14 cellular contexts compared by ENCODE assay signal in genomic region chr6:68718379-68719073, GRCh38.
DNase-seq lines count a peak whose midpoint lies in the region; ATAC-seq and TF ChIP-seq lines count a peak whose summit lies in the region.
"Had no signal": no experiment of that assay in that cellular context is flagged by ENCODE, and none has a peak within 500 bp of the region (broad histone marks: within the 10 kb centered on the region; RNA-seq: fewer than 3 reads in every experiment).

No MANE protein-coding gene starts in this region.

- no peak for ATAC-seq in activated CD4-positive, CD25-positive, alpha-beta regulatory T cell treated with anti-CD3 and anti-CD28 coated beads, Interleukin-2, amount 50 U/mL, for 24 hours
- ATAC-seq in HG03025 (IDR thresholded peaks at IDR 0.05; ENCODE audit: low FRiP score, unreplicated experiment): no peak
- ATAC-seq: activated T-cell treated with anti-CD3 and anti-CD28 coated beads, Interleukin-2, amount 50 U/mL, for 72 hours; lower lobe of right lung had no signal

- H3K27me3 ChIP-seq in ACC112 (ENCODE audit: insufficient read depth, low read length) (no peaks in the 10 kb centered on the region), MM.1S (replicated peaks; ENCODE audit: insufficient read depth, low read length) (no peaks in the 10 kb centered on the region)

- no peaks in the 10 kb centered on the region for H3K9me2 ChIP-seq in MM.1S (replicated peaks; ENCODE audit: insufficient read depth, low read length)

- H3K4me3 ChIP-seq in ACC112 (ENCODE audit: low read depth, low read length): peak overlapping the region; percentile 44; the same call in 1 of the 2 replicates
- no peak overlapping the region for H3K4me3 ChIP-seq in fibroblast of villous mesenchyme (ENCODE audit: low read depth, low read length)
- H3K4me3 ChIP-seq in MM.1S (ENCODE audit: low read length): no peak overlapping the region
- H3K4me3 ChIP-seq: lower lobe of right lung had no signal

- DNase-seq in NCI-H1105 treated with DMSO at 0.1 percent for 48 hours (lab: John Stamatoyannopoulos, UW) (peak; percentile 99), SHP77 treated with DMSO at 0.1 percent for 48 hours (lab: John Stamatoyannopoulos, UW) (peak; percentile 68), fibroblast of villous mesenchyme (ENCODE audit: low read depth) (peak; percentile 2), MM.1S (no peak), NCI-H2196 (lab: John Stamatoyannopoulos, UW; ENCODE audit: unreplicated experiment) (no peak)
- DNase-seq: activated T-cell treated with anti-CD3 and anti-CD28 coated beads, Interleukin-2, amount 50 U/mL, for 72 hours; central memory CD4-positive, alpha-beta T cell; lower lobe of right lung; NCI-H187 had no signal

- H3K27ac ChIP-seq in ACC112 (ENCODE audit: low read depth, low read length) (peak overlapping the region; percentile 99), MM.1S (ENCODE audit: low read length) (no peak overlapping the region)
- H3K27ac ChIP-seq: lower lobe of right lung, parathyroid adenoma, VCaP had no signal

- H4K20me1 ChIP-seq in MM.1S (ENCODE audit: insufficient read depth, low read length): no peaks in the 10 kb centered on the region

- no peaks in the 10 kb centered on the region for H3K9me3 ChIP-seq in MM.1S (replicated peaks; ENCODE audit: insufficient read depth, low read length)
- H3K9me3 ChIP-seq: lower lobe of right lung had no signal

- H3K4me1 ChIP-seq in ACC112 (ENCODE audit: control insufficient read depth, insufficient read depth, low read length, unreplicated experiment) (peaks cover 12% of the 10 kb centered on the region), MM.1S (ENCODE audit: low read length) (no peaks in the 10 kb centered on the region)
- H3K4me1 ChIP-seq: lower lobe of right lung, parathyroid adenoma had no signal

- no peak overlapping the region for H3K9ac ChIP-seq in MM.1S (ENCODE audit: low read length)
- H3K9ac ChIP-seq: parathyroid adenoma had no signal

- TF ChIP-seq CTCF in fibroblast of villous mesenchyme (IDR thresholded peaks at IDR 0.05; ENCODE audit: insufficient read depth, low read depth, low read length): no peak
- TF ChIP-seq CTCF in MM.1S (IDR thresholded peaks at IDR 0.05; ENCODE audit: low read length): no peak

- H2AFZ ChIP-seq in ACC112 (ENCODE audit: low read length, unreplicated experiment) (peak overlapping the region; percentile 25), MM.1S (ENCODE audit: low read length) (no peak overlapping the region)
- H2AFZ ChIP-seq: parathyroid adenoma had no signal

- no peak overlapping the region for H3K4me2 ChIP-seq in MM.1S (ENCODE audit: low read depth, low read length)

- H3K79me2 ChIP-seq in ACC112 (ENCODE audit: control insufficient read depth, insufficient read depth, low read length, unreplicated experiment): no peaks in the 10 kb centered on the region
- no peaks in the 10 kb centered on the region for H3K79me2 ChIP-seq in MM.1S (ENCODE audit: low read length)
- H3K79me2 ChIP-seq: parathyroid adenoma had no signal

- H3K36me3 ChIP-seq in ACC112 (ENCODE audit: insufficient read depth, low read length) (no peaks in the 10 kb centered on the region), MM.1S (replicated peaks; ENCODE audit: insufficient read depth, low read length) (no peaks in the 10 kb centered on the region)
- H3K36me3 ChIP-seq: lower lobe of right lung had no signal

- H3F3A ChIP-seq in MM.1S (ENCODE audit: insufficient read depth, low read length): no peaks in the 10 kb centered on the region

Comparison
In these comparisons a context has a peak if more than half of its experiments do, and no peak if none do; other contexts are left out.
1. DNase-seq: peak in NCI-H1105 treated with DMSO at 0.1 percent for 48 hours (single experiment), SHP77 treated with DMSO at 0.1 percent for 48 hours (single experiment) and fibroblast of villous mesenchyme (single experiment); none in MM.1S (single experiment) and NCI-H2196 (single experiment).